ENCODE assay signal across 9 cellular contexts in genomic region chr2:227033471-227034148, GRCh38.
DNase-seq lines count a peak whose midpoint lies in the region; ATAC-seq and TF ChIP-seq lines count a peak whose summit lies in the region.
"Had no signal": no experiment of that assay in that cellular context is flagged by ENCODE, and none has a peak within 500 bp of the region (broad histone marks: within the 10 kb centered on the region; RNA-seq: fewer than 3 reads in every experiment).

No MANE protein-coding gene starts in this region.

- H3K36me3 ChIP-seq in BE2C (no peaks in the 10 kb centered on the region), Panc1 (ENCODE audit: control insufficient read depth, insufficient read depth, low read length) (no peaks in the 10 kb centered on the region)

- TF ChIP-seq CTCF in BE2C (IDR thresholded peaks at IDR 0.05; ENCODE audit: low read depth, low read length) (peak; percentile 83), Panc1 (IDR thresholded peaks at IDR 0.05) (peak; percentile 90), dorsolateral prefrontal cortex (IDR thresholded peaks at IDR 0.05 in 54 of 56, conservative IDR thresholded peaks at IDR 0.05 in 2 of 56; ENCODE audit: low read depth in 1 of 56, partially characterized antibody in 56 of 56) (peak in 29 of 56 donors; percentile 4 to 45 (median 18)), nephron progenitor cell (IDR thresholded peaks at IDR 0.05) (peak; percentile 68)

- H3K4me3 ChIP-seq in BE2C (ENCODE audit: low read depth, low read length) (no peak overlapping the region), Panc1 (ENCODE audit: low read depth in 2 of 2, low read length in 2 of 2) (no peak overlapping the region), dorsolateral prefrontal cortex (no peak overlapping the region)
- H3K4me3 ChIP-seq: SK-N-MC had no signal

- intact Hi-C loops in Panc1 (cut with micrococcal nuclease; ENCODE audit: unreplicated experiment) (loop anchor here (1.0 kb wide), 1 partner anchor 74 kb away; no protein-coding TSS in a partner anchor), dorsolateral prefrontal cortex (cut with DNase I) (no loop called here)

- peak; percentile 69 for DNase-seq in BE2C
- DNase-seq in Panc1 (ENCODE audit: low read depth, low spot score): peak; percentile 13
- no peak for DNase-seq in dorsolateral prefrontal cortex
- peak; percentile 60 for DNase-seq in nephron progenitor cell
- no peak for DNase-seq in kidney glomerular epithelial cell (lab: John Stamatoyannopoulos, UW)

- no peaks in the 10 kb centered on the region for H3K27me3 Mint-ChIP-seq in nephron progenitor cell (ENCODE audit: low read depth, poor library complexity)

- POLR2A ChIA-PET in Panc1 (lab: Charles Lee): no interaction called here

- H3K4me1 ChIP-seq in BE2C (no peaks in the 10 kb centered on the region), Panc1 (ENCODE audit: control insufficient read depth, insufficient read depth, low read length) (no peaks in the 10 kb centered on the region)

- H3K9me3 ChIP-seq in BE2C (no peaks in the 10 kb centered on the region), Panc1 (ENCODE audit: control insufficient read depth, insufficient read depth, low read depth, low read length) (no peaks in the 10 kb centered on the region)

- no peaks in the 10 kb centered on the region for H3K9me3 Mint-ChIP-seq in nephron progenitor cell

- BruUV-seq in Panc1 (replicated peaks; lab: Mats Ljungman, UMichigan): no TSS peak

- no peaks in the 10 kb centered on the region for H3K36me3 Mint-ChIP-seq in nephron progenitor cell (ENCODE audit: low read depth)

- H3K27me3 ChIP-seq in BE2C (0 out of 2 replicates have a peak, but pooled peaks cover 3% of the 10 kb centered on the region), Panc1 (ENCODE audit: control insufficient read depth, insufficient read depth, low read length) (no peaks in the 10 kb centered on the region), dorsolateral prefrontal cortex (no peaks in the 10 kb centered on the region)

- peaks cover 21% of the 10 kb centered on the region for H3K4me1 Mint-ChIP-seq in nephron progenitor cell

- in situ Hi-C loops in Panc1 (cut with HindIII; ENCODE audit: low pct_unique_long_range_greater_than_20kb, low sequenced_read_pairs): no loop called here

- no peak overlapping the region for H3K27ac Mint-ChIP-seq in nephron progenitor cell

- CTCF ChIA-PET in Panc1 (lab: Charles Lee): no interaction called here

- H3K4me3 Mint-ChIP-seq in nephron progenitor cell: no peak overlapping the region

- H3K27ac ChIP-seq in Panc1 (ENCODE audit: low read length) (no peak overlapping the region), dorsolateral prefrontal cortex (no peak overlapping the region)
- H3K27ac ChIP-seq: SK-N-MC had no signal

- ATAC-seq in GM18499 (IDR thresholded peaks at IDR 0.05; ENCODE audit: insufficient read depth, unreplicated experiment) (peak; percentile 68), HG02884 (IDR thresholded peaks at IDR 0.05; ENCODE audit: unreplicated experiment) (peak; percentile 78), Panc1 (peak; percentile 72), HG03378 (IDR thresholded peaks at IDR 0.05; ENCODE audit: unreplicated experiment) (no peak)

Comparison
In these comparisons a context has a peak if more than half of its experiments do, and no peak if none do; other contexts are left out.
1. DNase-seq: peak in BE2C (single experiment), Panc1 (single experiment) and nephron progenitor cell (single experiment); none in dorsolateral prefrontal cortex (0 of 10) and kidney glomerular epithelial cell (single experiment).
2. CTCF ChIP-seq: peak in every context shown above with its lines; median percentile 90 in Panc1; 83 in BE2C; 68 in nephron progenitor cell; 18 in dorsolateral prefrontal cortex.